In genomic region chr10:110153396-110153795, GRCh38 we compare ENCODE assay signal across 1 cellular context.
A peak's percentile ranks its signal among the peaks of the same experiment; 100 is the strongest.
TF ChIP-seq lines count a peak whose summit lies in the region.

No MANE protein-coding gene starts in this region.

TF ChIP-seq in GM12878, 131 proteins besides CTCF, POLR2A, EP300 and RAD21:
- TF ChIP-seq RAD51 (IDR thresholded peaks at IDR 0.05): no peak
- TF ChIP-seq, protein P1, sequence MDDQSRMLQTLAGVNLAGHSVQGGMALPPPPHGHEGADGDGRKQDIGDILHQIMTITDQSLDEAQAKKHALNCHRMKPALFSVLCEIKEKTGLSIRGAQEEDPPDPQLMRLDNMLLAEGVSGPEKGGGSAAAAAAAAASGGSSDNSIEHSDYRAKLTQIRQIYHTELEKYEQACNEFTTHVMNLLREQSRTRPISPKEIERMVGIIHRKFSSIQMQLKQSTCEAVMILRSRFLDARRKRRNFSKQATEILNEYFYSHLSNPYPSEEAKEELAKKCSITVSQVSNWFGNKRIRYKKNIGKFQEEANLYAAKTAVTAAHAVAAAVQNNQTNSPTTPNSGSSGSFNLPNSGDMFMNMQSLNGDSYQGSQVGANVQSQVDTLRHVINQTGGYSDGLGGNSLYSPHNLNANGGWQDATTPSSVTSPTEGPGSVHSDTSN (IDR thresholded peaks at IDR 0.05; ENCODE audit: insufficient replicate concordance, low read depth, low read length): peak; percentile 49
- TF ChIP-seq, protein P2, sequence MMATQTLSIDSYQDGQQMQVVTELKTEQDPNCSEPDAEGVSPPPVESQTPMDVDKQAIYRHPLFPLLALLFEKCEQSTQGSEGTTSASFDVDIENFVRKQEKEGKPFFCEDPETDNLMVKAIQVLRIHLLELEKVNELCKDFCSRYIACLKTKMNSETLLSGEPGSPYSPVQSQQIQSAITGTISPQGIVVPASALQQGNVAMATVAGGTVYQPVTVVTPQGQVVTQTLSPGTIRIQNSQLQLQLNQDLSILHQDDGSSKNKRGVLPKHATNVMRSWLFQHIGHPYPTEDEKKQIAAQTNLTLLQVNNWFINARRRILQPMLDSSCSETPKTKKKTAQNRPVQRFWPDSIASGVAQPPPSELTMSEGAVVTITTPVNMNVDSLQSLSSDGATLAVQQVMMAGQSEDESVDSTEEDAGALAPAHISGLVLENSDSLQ (IDR thresholded peaks at IDR 0.05): peak; percentile 77
